1 cellular context compared by ENCODE assay signal in genomic region chr9:128558431-128559310, GRCh38.
TF ChIP-seq lines count a peak whose summit lies in the region.

No MANE protein-coding gene starts in this region.

TF ChIP-seq in HepG2, 621 proteins besides CTCF, POLR2A, EP300 and RAD21 (continued from another document and continues in another):
- TF ChIP-seq GLMP (CRISPR knock-in tag; IDR thresholded peaks at IDR 0.05; ENCODE audit: borderline replicate concordance) (no peak), ZNF720 (CRISPR knock-in tag; IDR thresholded peaks at IDR 0.05) (no peak), NR3C1 (CRISPR knock-in tag; IDR thresholded peaks at IDR 0.05) (no peak), HOMEZ (CRISPR knock-in tag; IDR thresholded peaks at IDR 0.05; ENCODE audit: low read depth) (no peak), ARID5B (CRISPR knock-in tag; IDR thresholded peaks at IDR 0.05) (0 out of 2 replicates have a peak, but pooled peaks have one; percentile 9), YEATS4 (CRISPR knock-in tag; IDR thresholded peaks at IDR 0.05; ENCODE audit: borderline replicate concordance) (peak; percentile 28; the same call in 1 of the 2 replicates), CHCHD3 (CRISPR knock-in tag; IDR thresholded peaks at IDR 0.05) (no peak), MYC (CRISPR knock-in tag; IDR thresholded peaks at IDR 0.05; ENCODE audit: borderline replicate concordance) (peak; percentile 45; the same call in 1 of the 2 replicates), MXI1 (IDR thresholded peaks at IDR 0.05; ENCODE audit: borderline replicate concordance, low read depth, low read length) (0 out of 3 replicates have a peak, but pooled peaks have one; percentile 38), ZNF34 (CRISPR knock-in tag; IDR thresholded peaks at IDR 0.05; ENCODE audit: borderline replicate concordance) (no peak), ZBTB7A (CRISPR knock-in tag; IDR thresholded peaks at IDR 0.05) (no peak), THAP8 (CRISPR knock-in tag; IDR thresholded peaks at IDR 0.05; ENCODE audit: borderline replicate concordance) (no peak), ZNF660 (CRISPR knock-in tag; IDR thresholded peaks at IDR 0.05; ENCODE audit: borderline replicate concordance, low read depth) (no peak), RARG (CRISPR knock-in tag; IDR thresholded peaks at IDR 0.05; ENCODE audit: low read depth) (no peak), GABPB1 (CRISPR knock-in tag; IDR thresholded peaks at IDR 0.05) (no peak), HNF1A (IDR thresholded peaks at IDR 0.05; ENCODE audit: low read depth) (no peak), HNF1A (CRISPR knock-in tag; IDR thresholded peaks at IDR 0.05; ENCODE audit: borderline replicate concordance) (no peak), SAP130 (CRISPR knock-in tag; IDR thresholded peaks at IDR 0.05; ENCODE audit: low read depth) (peak; percentile 60; the same call in 1 of the 2 replicates), HNF4A (CRISPR knock-in tag; IDR thresholded peaks at IDR 0.05) (0 out of 2 replicates have a peak, but pooled peaks have one; percentile 11), ZNF572 (CRISPR knock-in tag; IDR thresholded peaks at IDR 0.05) (no peak), ZNF253 (CRISPR knock-in tag; IDR thresholded peaks at IDR 0.05; ENCODE audit: borderline replicate concordance) (no peak), ELF1 (CRISPR knock-in tag; IDR thresholded peaks at IDR 0.05) (no peak), TFDP2 (CRISPR knock-in tag; IDR thresholded peaks at IDR 0.05) (peak; percentile 34; the same call in 1 of the 2 replicates), DR1 (CRISPR knock-in tag; IDR thresholded peaks at IDR 0.05) (no peak), ZNF235 (CRISPR knock-in tag; IDR thresholded peaks at IDR 0.05; ENCODE audit: borderline replicate concordance) (no peak), ZNF350 (CRISPR knock-in tag; IDR thresholded peaks at IDR 0.05; ENCODE audit: borderline replicate concordance, low read depth) (no peak), CHD4 (IDR thresholded peaks at IDR 0.05; ENCODE audit: borderline replicate concordance, low read length) (no peak), MNT (IDR thresholded peaks at IDR 0.05) (no peak), ZNF713 (CRISPR knock-in tag; IDR thresholded peaks at IDR 0.05) (no peak), SOX13 (IDR thresholded peaks at IDR 0.05) (no peak), SOX13 (CRISPR knock-in tag; conservative IDR thresholded peaks at IDR 0.05 in 1 of 2, IDR thresholded peaks at IDR 0.05 in 1 of 2) (no peak), REXO4 (CRISPR knock-in tag; IDR thresholded peaks at IDR 0.05; ENCODE audit: borderline replicate concordance) (no peak), GTF3A (CRISPR knock-in tag; conservative IDR thresholded peaks at IDR 0.05) (no peak), ZNF335 (CRISPR knock-in tag; IDR thresholded peaks at IDR 0.05) (no peak), DDIT3 (CRISPR knock-in tag; IDR thresholded peaks at IDR 0.05) (no peak), TCF7 (IDR thresholded peaks at IDR 0.05; ENCODE audit: low read depth) (peak; percentile 51), ATF6 (CRISPR knock-in tag; conservative IDR thresholded peaks at IDR 0.05) (no peak), GFI1 (CRISPR knock-in tag; IDR thresholded peaks at IDR 0.05; ENCODE audit: borderline replicate concordance) (peak; percentile 49; the same call in 1 of the 2 replicates), THAP9 (CRISPR knock-in tag; IDR thresholded peaks at IDR 0.05; ENCODE audit: borderline replicate concordance) (0 out of 2 replicates have a peak, but pooled peaks have one; percentile 46), SRY (CRISPR knock-in tag; IDR thresholded peaks at IDR 0.05) (no peak), ZNF496 (CRISPR knock-in tag; IDR thresholded peaks at IDR 0.05; ENCODE audit: insufficient replicate concordance) (no peak), CCAR2 (optimal IDR thresholded peaks at IDR 0.05; ENCODE audit: low read depth, low read length) (no peak)
